In genomic region chr4:9153008-9153570, GRCh38 we compare ENCODE assay signal across 8 cellular contexts. TPM values are rescaled to one million over a fixed set of nuclear protein-coding genes. Genes with fewer than 3 reads are reported as not detected.
DNase-seq lines count a peak whose midpoint lies in the region; TF ChIP-seq lines count a peak whose summit lies in the region.
"Not testable (repeated sequence)": the region's sequence is repeated elsewhere in the genome, so short reads cannot be mapped to it uniquely, and the experiment has no call there.

No MANE protein-coding gene starts in this region.

- H3K4me3 Mint-ChIP-seq in nephron progenitor cell, result peak overlapping the region; percentile 82

- peak; percentile 84 for DNase-seq in COLO829 (ENCODE audit: low spot score)
- peak; percentile 87 for DNase-seq in HCEC 1CT
- DNase-seq in NCI-H1694 (lab: John Stamatoyannopoulos, UW), result peak; percentile 14
- peak; percentile 97 for DNase-seq in T-helper 9 cell
- DNase-seq in adrenal gland, result peak; percentile 98 to 100 (median 99)
- DNase-seq in glomerular endothelial cell (ENCODE audit: extremely low read depth, low read depth, low spot score), result peak; percentile 71
- peak; percentile 90 for DNase-seq in nephron progenitor cell
- DNase-seq in stimulated activated CD8-positive, alpha-beta memory T cell treated with anti-CD3 and anti-CD28 coated beads, Interleukin-7, amount 100 ng/mL, for 1 hour (ENCODE audit: low read depth in 2 of 2), result peak; percentile 91 to 95

- not testable (repeated sequence) for H3K27me3 ChIP-seq in adrenal gland

- not testable (repeated sequence) for H3K36me3 ChIP-seq in adrenal gland (replicated peaks in 1 of 2)

- H3K27ac ChIP-seq in adrenal gland, result peak overlapping the region in 4 of 5 donors; percentile 37 to 95 (median 54)

- peak overlapping the region; percentile 19 to 86 (median 63) for H3K4me3 ChIP-seq in adrenal gland

- not testable (repeated sequence) for H3K4me1 Mint-ChIP-seq in nephron progenitor cell

- H3K9me3 ChIP-seq in adrenal gland (replicated peaks in 1 of 3), result not testable (repeated sequence)

- H3K27ac Mint-ChIP-seq in nephron progenitor cell, result peak overlapping the region; percentile 96

- intact Hi-C loops in adrenal gland (cut with DNase I), result not testable (repeated sequence)

- not testable (repeated sequence) for TF ChIP-seq CTCF in adrenal gland (IDR thresholded peaks at IDR 0.05); nephron progenitor cell (IDR thresholded peaks at IDR 0.05)

- WGBS in adrenal gland, 4 donors, result 0 to 3% (median 1%) methylated on average over 9 to 53 of the region's 53 CpGs

- not testable (repeated sequence) for H3K4me1 ChIP-seq in adrenal gland (replicated peaks in 1 of 2)

- H3K27me3 Mint-ChIP-seq in nephron progenitor cell (ENCODE audit: low read depth, poor library complexity), result not testable (repeated sequence)

- H3K36me3 Mint-ChIP-seq in nephron progenitor cell (ENCODE audit: low read depth), result not testable (repeated sequence)

- peaks cover 35% of the 10 kb centered on the region for H3K9me3 Mint-ChIP-seq in nephron progenitor cell

- TF ChIP-seq POLR2A in adrenal gland (IDR thresholded peaks at IDR 0.05), result peak in 1 of 2 donors; percentile 35

RNA-seq across cellular contexts. Expression of gene FAM90A26, which starts 17.1 kb away (rescaled TPM):
- total RNA-seq in adrenal gland (not detected), glomerular endothelial cell (not detected in 2 replicates)
- not detected for polyA plus RNA-seq in adrenal gland

RNA-seq across cellular contexts. Expression of gene USP17L10, which starts 57.4 kb away (rescaled TPM):
- total RNA-seq in adrenal gland (not detected), glomerular endothelial cell (not detected in 2 replicates)
- not detected for polyA plus RNA-seq in adrenal gland

Comparison
In these comparisons a context has a peak if more than half of its experiments do, and no peak if none do; other contexts are left out.
1. Peak in every context shown above with its lines: DNase-seq, H3K4me3 ChIP-seq and H3K27ac ChIP-seq.
2. DNase-seq: peak in every context shown above with its lines; median percentile 99 in adrenal gland; 97 in T-helper 9 cell; 93 in stimulated activated CD8-positive, alpha-beta memory T cell treated with anti-CD3 and anti-CD28 coated beads, Interleukin-7, amount 100 ng/mL, for 1 hour; 90 in nephron progenitor cell; 87 in HCEC 1CT; 84 in COLO829; 71 in glomerular endothelial cell; 14 in NCI-H1694.